ENCODE assay signal across 19 cellular contexts in the genomic region with DNA sequence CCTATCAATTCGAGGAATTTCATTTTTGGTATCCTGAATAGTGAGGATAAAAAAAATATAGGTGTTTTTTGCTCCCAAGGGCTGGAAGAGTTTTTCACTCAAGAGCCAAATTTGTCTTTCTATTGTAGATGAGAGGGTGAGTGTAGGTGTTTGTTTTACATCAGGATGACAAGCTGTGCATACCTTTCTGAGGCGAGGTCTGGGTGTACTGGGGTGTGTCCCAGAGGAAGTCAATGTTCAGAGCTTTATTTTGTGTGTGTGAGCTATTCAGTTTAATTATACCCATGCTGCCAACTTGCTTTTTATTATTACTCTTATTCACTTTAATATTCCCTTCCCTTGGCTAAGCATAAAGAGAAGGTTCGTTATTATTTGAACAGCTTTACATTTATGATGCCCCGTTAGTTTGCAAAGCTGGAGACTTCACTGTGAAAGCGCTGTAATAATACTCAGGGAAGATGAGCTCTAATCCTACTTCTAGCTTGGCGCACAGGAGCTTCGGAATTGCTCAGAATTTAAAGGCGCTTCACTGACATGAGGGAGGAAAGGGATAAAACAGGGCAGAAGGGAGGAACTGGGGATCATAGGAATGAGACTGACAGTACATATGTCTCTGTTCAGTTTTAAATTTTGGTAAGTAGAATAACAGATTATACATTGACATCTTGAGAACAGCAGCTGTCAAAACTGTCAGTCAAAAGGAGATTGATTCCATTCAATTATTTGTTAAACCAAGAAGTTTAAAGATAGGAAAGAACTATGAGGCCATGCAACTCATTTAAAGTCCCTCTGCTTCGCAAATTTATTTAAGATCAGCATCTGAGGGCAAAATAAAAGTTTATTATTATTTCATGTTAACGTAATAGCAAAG.
DNase-seq lines count a peak whose midpoint lies in the region; ATAC-seq and TF ChIP-seq lines count a peak whose summit lies in the region.
"Had no signal": no experiment of that assay in that cellular context is flagged by ENCODE, and none has a peak within 500 bp of the region (broad histone marks: within the 10 kb centered on the region; RNA-seq: fewer than 3 reads in every experiment).

No MANE protein-coding gene starts in this region.

- TF ChIP-seq POLR2A in thyroid gland (IDR thresholded peaks at IDR 0.05), result no peak

- WGBS in thyroid gland, 2 donors, result 79% methylated on average over 10 of the region's 10 CpGs

- no peaks in the 10 kb centered on the region for H3K9me3 ChIP-seq in thyroid gland
- H3K9me3 ChIP-seq: gastrocnemius medialis had no signal

- H3K36me3 ChIP-seq in thyroid gland, result no peaks in the 10 kb centered on the region
- H3K36me3 ChIP-seq: gastrocnemius medialis, pancreas had no signal

- no peak for TF ChIP-seq CTCF in thyroid gland (IDR thresholded peaks at IDR 0.05)

- DNase-seq in HT-29 (ENCODE audit: low spot score) (peak; percentile 13), SW480 (ENCODE audit: low spot score) (peak; percentile 88), left colon (peak; percentile 17 to 74), thyroid gland (peak; percentile 20 to 32), NCI-H2171 treated with DMSO at 0.1 percent for 48 hours (lab: John Stamatoyannopoulos, UW) (no peak)
- no peak for DNase-seq in activated CD4-positive, CD25-positive, alpha-beta regulatory T cell (lab: John Stamatoyannopoulos, UW)
- DNase-seq: activated CD4-positive, alpha-beta T cell treated with anti-CD3 and anti-CD28 coated beads, Interleukin-2, amount 50 U/mL, for 48 hours; activated naive CD4-positive, alpha-beta T cell treated with anti-CD3 and anti-CD28 coated beads for 36 hours; activated T-cell treated with anti-CD3 and anti-CD28 coated beads, Interleukin-2, amount 50 U/mL, for 1 hour; aorta; gastrocnemius medialis; GF-D8; left ventricle myocardium superior; naive B cell; NCI-H2227 treated with DMSO at 0.1 percent for 48 hours; pancreas; stimulated activated CD4-positive, alpha-beta T cell treated with anti-CD3 and anti-CD28 coated beads, Interleukin-4, amount 100 ng/mL, for 1 hour; T-cell had no signal

- peak overlapping the region in 1 of 3 donors; percentile 47 for H3K27ac ChIP-seq in thyroid gland
- H3K27ac ChIP-seq: gastrocnemius medialis, pancreas had no signal

- ATAC-seq in left colon (peak; percentile 99), HG02884 (IDR thresholded peaks at IDR 0.05; ENCODE audit: unreplicated experiment) (no peak)
- ATAC-seq: gastrocnemius medialis, left ventricle myocardium superior, T-cell had no signal

- H3K4me1 ChIP-seq in thyroid gland, result peaks cover 5 to 17% of the 10 kb centered on the region in 2 donors
- H3K4me1 ChIP-seq: pancreas had no signal

- H3K27me3 ChIP-seq in thyroid gland, result no peaks in the 10 kb centered on the region
- H3K27me3 ChIP-seq: gastrocnemius medialis, pancreas had no signal

- intact Hi-C loops in left colon (cut with DNase I, micrococcal nuclease) (no loop called here), thyroid gland (cut with DNase I) (no loop called here)

- H3K4me3 ChIP-seq in thyroid gland (replicated peaks in 1 of 3), result no peak overlapping the region
- H3K4me3 ChIP-seq: gastrocnemius medialis, pancreas had no signal

Comparison
In these comparisons a context has a peak if more than half of its experiments do, and no peak if none do; other contexts are left out.
1. DNase-seq: peak in HT-29 (single experiment), SW480 (single experiment), left colon (2 of 2) and thyroid gland (2 of 2); none in activated CD4-positive, CD25-positive, alpha-beta regulatory T cell (0 of 4) and NCI-H2171 treated with DMSO at 0.1 percent for 48 hours (single experiment).